Comparison of ENCODE assay signal across 8 cellular contexts in genomic region chr2:216015722-216016464, GRCh38. TPM values are rescaled to one million over a fixed set of nuclear protein-coding genes. Genes with fewer than 3 reads are reported as not detected.
DNase-seq lines count a peak whose midpoint lies in the region; ATAC-seq, FAIRE-seq and TF ChIP-seq lines count a peak whose summit lies in the region.
"Had no signal": no experiment of that assay in that cellular context is flagged by ENCODE, and none has a peak within 500 bp of the region (broad histone marks: within the 10 kb centered on the region; RNA-seq: fewer than 3 reads in every experiment).

No MANE protein-coding gene starts in this region.

- H3K79me2 ChIP-seq in HepG2 (ENCODE audit: insufficient read depth, low read length): peaks cover 21% of the 10 kb centered on the region

- intact Hi-C loops in HepG2 (cut with micrococcal nuclease; ENCODE audit: unreplicated experiment): no loop called here

- H3K4me2 ChIP-seq in HepG2 (ENCODE audit: low read depth, low read length): no peak overlapping the region

- WGBS in HepG2 (ENCODE audit: low lambda C conversion rate): 96% methylated on average over 5 of the region's 5 CpGs

- no peaks in the 10 kb centered on the region for H3K27me3 ChIP-seq in HepG2 (ENCODE audit: control insufficient read depth in 1 of 2, insufficient read depth in 2 of 2, low read length in 2 of 2)

- H3K27me3 Mint-ChIP-seq in activated naive CD8-positive, alpha-beta T cell treated with anti-CD3 and anti-CD28 coated beads for 36 hours: no peaks in the 10 kb centered on the region

- H3K4me1 ChIP-seq in HepG2 (ENCODE audit: insufficient read depth, low read length): peaks cover 15% of the 10 kb centered on the region

- no peak for TF ChIP-seq EP300 in HepG2 (IDR thresholded peaks at IDR 0.05; ENCODE audit: low read depth in 2 of 2, low read length in 2 of 2)
- TF ChIP-seq EP300 in HepG2 (CRISPR knock-in tag; IDR thresholded peaks at IDR 0.05; ENCODE audit: borderline replicate concordance): no peak

- no peak overlapping the region for H3K4me3 ChIP-seq in HepG2 (replicated peaks in 1 of 3; ENCODE audit: insufficient read depth in 1 of 3, low read depth in 2 of 3, low read length in 3 of 3)

- DNase-seq in NCI-H510A (lab: John Stamatoyannopoulos, UW) (peak; percentile 51), NCI-H2227 treated with DMSO at 0.1 percent for 48 hours (lab: John Stamatoyannopoulos, UW) (no peak), hippocampal formation (lab: John Stamatoyannopoulos, UW) (no peak), HepG2 (ENCODE audit: low spot score) (no peak)
- DNase-seq in activated naive CD8-positive, alpha-beta T cell treated with anti-CD3 and anti-CD28 coated beads for 36 hours: peak; percentile 63

- H3K27ac Mint-ChIP-seq in activated naive CD8-positive, alpha-beta T cell treated with anti-CD3 and anti-CD28 coated beads for 36 hours: peak overlapping the region; percentile 87

- BruUV-seq in HepG2 (replicated peaks; lab: Mats Ljungman, UMichigan): no TSS peak

- no peak overlapping the region for H2AFZ ChIP-seq in HepG2 (ENCODE audit: low read length)

- H3K9me3 Mint-ChIP-seq in activated naive CD8-positive, alpha-beta T cell treated with anti-CD3 and anti-CD28 coated beads for 36 hours: peaks cover 2% of the 10 kb centered on the region

- in situ Hi-C loops in GM18951 (cut with MboI; ENCODE audit: low sequenced_read_pairs, unreplicated experiment) (no loop called here), HepG2 (cut with HindIII; ENCODE audit: extremely low pct_ligation_motif_present, low pct_unique_long_range_greater_than_20kb) (no loop called here)

- no peak for TF ChIP-seq RAD21 in HepG2 (CRISPR knock-in tag; IDR thresholded peaks at IDR 0.05)

- H3K36me3 Mint-ChIP-seq in activated naive CD8-positive, alpha-beta T cell treated with anti-CD3 and anti-CD28 coated beads for 36 hours: peaks cover 10% of the 10 kb centered on the region

- peak overlapping the region; percentile 37 for H3K4me3 Mint-ChIP-seq in activated naive CD8-positive, alpha-beta T cell treated with anti-CD3 and anti-CD28 coated beads for 36 hours

- no peak for FAIRE-seq in HepG2 (lab: Jason Lieb, UNC)
- FAIRE-seq: keratinocyte had no signal

- H3K9ac ChIP-seq in HepG2 (ENCODE audit: insufficient read depth, low read depth, low read length): no peak overlapping the region

- H3K27ac ChIP-seq in HepG2 (ENCODE audit: extremely low read length, insufficient read depth, low read length): no peak overlapping the region

- ATAC-seq in HG02798 (IDR thresholded peaks at IDR 0.05; ENCODE audit: poor library complexity, unreplicated experiment): peak; percentile 84
- no peak for ATAC-seq in HepG2

- H3K36me3 ChIP-seq in HepG2 (replicated peaks in 1 of 2; ENCODE audit: control insufficient read depth in 1 of 2, insufficient read depth in 2 of 2, low read length in 2 of 2): peaks cover 0 to 17% of the 10 kb centered on the region in 2 experiments; a peak in 2 of 5 replicates

- CTCF ChIA-PET in HepG2 (lab: Yijun Ruan, JAX; ENCODE audit: low intra/inter-chr PET ratio, low total read pairs): no interaction called here

- POLR2A ChIA-PET in HepG2 (lab: Yijun Ruan, JAX): interaction anchor here (1.4 kb wide), 1 partner anchor 92 kb away, joined by 3 read pairs; no protein-coding TSS in a partner anchor

- TF ChIP-seq CTCF in HepG2 (CRISPR knock-in tag; IDR thresholded peaks at IDR 0.05): no peak

- TF ChIP-seq POLR2A in GM18951 (IDR thresholded peaks at IDR 0.05; ENCODE audit: extremely low read depth, insufficient read depth, insufficient read length) (peak; percentile 56), HepG2 (IDR thresholded peaks at IDR 0.05; ENCODE audit: insufficient read depth in 1 of 2, low read depth in 2 of 2, low read length in 2 of 2) (no peak)

- H3K9me3 ChIP-seq in HepG2 (ENCODE audit: low read length): no peaks in the 10 kb centered on the region

- peaks cover 49% of the 10 kb centered on the region for H3K4me1 Mint-ChIP-seq in activated naive CD8-positive, alpha-beta T cell treated with anti-CD3 and anti-CD28 coated beads for 36 hours

- H4K20me1 ChIP-seq in HepG2 (ENCODE audit: insufficient read depth, low read length): no peaks in the 10 kb centered on the region

TF ChIP-seq in HepG2, 621 proteins besides CTCF, POLR2A, EP300 and RAD21 (continues in another document):
- TF ChIP-seq ZBTB38 (CRISPR knock-in tag; IDR thresholded peaks at IDR 0.05): no peak
- no peak for TF ChIP-seq RORA (CRISPR knock-in tag; IDR thresholded peaks at IDR 0.05)
- no peak for TF ChIP-seq HCFC1 (IDR thresholded peaks at IDR 0.05; ENCODE audit: low read depth, low read length)
- no peak for TF ChIP-seq ZNF552 (CRISPR knock-in tag; IDR thresholded peaks at IDR 0.05; ENCODE audit: borderline replicate concordance)
- TF ChIP-seq ZNF18 (CRISPR knock-in tag; IDR thresholded peaks at IDR 0.05; ENCODE audit: insufficient replicate concordance): no peak
- TF ChIP-seq BCL3 (CRISPR knock-in tag; IDR thresholded peaks at IDR 0.05): no peak
- no peak for TF ChIP-seq ATM (IDR thresholded peaks at IDR 0.05; ENCODE audit: borderline replicate concordance)
- TF ChIP-seq ZNF841 (CRISPR knock-in tag; IDR thresholded peaks at IDR 0.05; ENCODE audit: borderline replicate concordance): no peak
- TF ChIP-seq ZNF280D (CRISPR knock-in tag; IDR thresholded peaks at IDR 0.05): no peak

RNA-seq across cellular contexts. Expression of gene MREG, which starts 2.5 kb away (rescaled TPM):
- 10 to 100 TPM; 10.8 to 12.1 TPM for total RNA-seq in activated naive CD8-positive, alpha-beta T cell treated with anti-CD3 and anti-CD28 coated beads for 36 hours
- 23.3 and 26.4 TPM in 2 replicates for total RNA-seq in HepG2 (2016; rRNA removed; fragmentation: Illumina TruSeq; extraction: Trizol)
- total RNA-seq in HepG2 (2016; cell fraction: cytosol; rRNA removed; fragmentation: Illumina TruSeq; extraction: Trizol; ENCODE audit: low read depth): 6.9 and 11.0 TPM in 2 replicates
- total RNA-seq in HepG2 (2016; cell fraction: insoluble cytoplasmic fraction; rRNA removed; fragmentation: Illumina TruSeq; extraction: Trizol): 22.5 and 23.8 TPM in 2 replicates
- 27.6 and 31.1 TPM in 2 replicates for total RNA-seq in HepG2 (2016; cell fraction: membrane; rRNA removed; fragmentation: Illumina TruSeq; extraction: Trizol)
- 22.1 and 26.5 TPM in 2 replicates for total RNA-seq in HepG2 (2016; cell fraction: nucleus; rRNA removed; fragmentation: Illumina TruSeq; extraction: Trizol)
- polyA plus RNA-seq in HepG2 (2011; rRNA removed): 7.3 and 7.5 TPM in 2 replicates
- 2.8 and 3.0 TPM in 2 replicates for polyA plus RNA-seq in HepG2 (2011; cell fraction: cytosol; rRNA removed)
- polyA plus RNA-seq in HepG2 (2011; cell fraction: nucleus; rRNA removed): 10.6 and 11.6 TPM in 2 replicates
- polyA plus RNA-seq in HepG2 (2012): 7.0 and 9.3 TPM in 2 replicates
- polyA plus RNA-seq in HepG2 (2016; cell fraction: cytosol; fragmentation: Illumina TruSeq; extraction: Trizol; ENCODE audit: low read depth): 10.0 and 14.5 TPM in 2 replicates
- 24.4 and 25.1 TPM in 2 replicates for polyA plus RNA-seq in HepG2 (2016; cell fraction: insoluble cytoplasmic fraction; fragmentation: Illumina TruSeq; extraction: Trizol; ENCODE audit: low read depth)
- polyA plus RNA-seq in HepG2 (2016; cell fraction: membrane; fragmentation: Illumina TruSeq; extraction: Trizol; ENCODE audit: low read depth): 20.9 and 23.0 TPM in 2 replicates
- polyA plus RNA-seq in HepG2 (2016; cell fraction: nucleus; fragmentation: Illumina TruSeq; extraction: Trizol; ENCODE audit: insufficient read depth, low read depth): 32.8 and 32.9 TPM in 2 replicates
- polyA minus RNA-seq in HepG2 (2011; rRNA and poly(A)+ RNA removed; ENCODE audit: low replicate concordance): 3.6 and 3.9 TPM in 2 replicates
- 4.0 and 4.3 TPM in 2 replicates for polyA minus RNA-seq in HepG2 (2011; cell fraction: cytosol; rRNA and poly(A)+ RNA removed)
- 19.2 and 20.6 TPM in 2 replicates for polyA minus RNA-seq in HepG2 (2011; cell fraction: nucleus; rRNA and poly(A)+ RNA removed)

Comparison
In these comparisons a context has a peak if more than half of its experiments do, and no peak if none do; other contexts are left out.
1. DNase-seq: peak in NCI-H510A (single experiment) and activated naive CD8-positive, alpha-beta T cell treated with anti-CD3 and anti-CD28 coated beads for 36 hours (single experiment); none in NCI-H2227 treated with DMSO at 0.1 percent for 48 hours (single experiment), hippocampal formation (0 of 2) and HepG2 (single experiment).